Comparison of ENCODE assay signal across 24 cellular contexts in genomic region chr9:106726070-106726815, GRCh38.
"Had no signal": no experiment of that assay in that cellular context is flagged by ENCODE, and none has a peak within 500 bp of the region (broad histone marks: within the 10 kb centered on the region; RNA-seq: fewer than 3 reads in every experiment).

No MANE protein-coding gene starts in this region.

- H3K4me3 ChIP-seq: tibial nerve, vagina had no signal

- FAIRE-seq: endometrium, frontal cortex, small intestine had no signal

- DNase-seq: activated CD4-positive, alpha-beta memory T cell treated with anti-CD3 and anti-CD28 coated beads, Interleukin-2, amount 10 ng/mL, durations not matched to agents 7 days and 5 days; activated CD4-positive, alpha-beta T cell treated with anti-CD3 and anti-CD28 coated beads, Interleukin-2, amount 10 ng/mL, durations not matched to agents 24 days and 14 days; activated effector memory CD4-positive, alpha-beta T cell treated with Interleukin-2 at 50 U/mL for 16 hours; activated naive CD4-positive, alpha-beta T cell treated with anti-CD3 and anti-CD28 coated beads for 36 hours; activated naive CD8-positive, alpha-beta T cell treated with anti-CD3 and anti-CD28 coated beads, Interleukin-2, amount 10 ng/mL, durations not matched to agents 7 days and 5 days; activated T-cell treated with anti-CD3 and anti-CD28 coated beads, Interleukin-2, amount 50 U/mL, for 72 hours; amygdala; effector CD4-positive, alpha-beta T cell; islet precursor cell; left colon; small intestine; stimulated activated CD4-positive, alpha-beta T cell treated with anti-CD3 and anti-CD28 coated beads, Interleukin-2, amount 100 ng/mL, for 24 hours; stimulated activated naive CD8-positive, alpha-beta T cell treated with anti-CD3 and anti-CD28 coated beads, Interleukin-15, amount 100 ng/mL, for 72 hours; T-helper 2 cell had no signal

- H3K9me3 ChIP-seq: tibial nerve, vagina had no signal

- H3K27ac ChIP-seq: tibial nerve, vagina had no signal

- H3K36me3 ChIP-seq: tibial nerve, vagina had no signal

- H3K9me3 Mint-ChIP-seq: dendritic cell treated with granulocyte-macrophage colony-stimulating factor and Interleukin-4, amounts not matched to agents 40 ng/mL and 50 ng/mL, for 4 days had no signal

- H3K4me1 Mint-ChIP-seq: activated CD4-positive, alpha-beta memory T cell treated with anti-CD3 and anti-CD28 coated beads, Interleukin-2, amount 10 ng/mL, durations not matched to agents 7 days and 5 days; activated CD4-positive, alpha-beta T cell treated with anti-CD3 and anti-CD28 coated beads, Interleukin-2, amount 10 ng/mL, durations not matched to agents 24 days and 14 days; activated naive CD8-positive, alpha-beta T cell treated with anti-CD3 and anti-CD28 coated beads, Interleukin-2, amount 10 ng/mL, durations not matched to agents 7 days and 5 days; stimulated activated effector memory CD8-positive, alpha-beta T cell treated with anti-CD3 and anti-CD28 coated beads, Interleukin-12 subunit alpha, Interleukin-12 subunit beta, amount 100 ng/mL, for 72 hours; stimulated activated naive CD8-positive, alpha-beta T cell treated with anti-CD3 and anti-CD28 coated beads, Interleukin-15, amount 100 ng/mL, for 72 hours had no signal

- H3K27me3 Mint-ChIP-seq: activated CD4-positive, alpha-beta memory T cell treated with anti-CD3 and anti-CD28 coated beads, Interleukin-2, amount 10 ng/mL, durations not matched to agents 7 days and 5 days; activated CD4-positive, alpha-beta T cell treated with anti-CD3 and anti-CD28 coated beads, Interleukin-2, amount 10 ng/mL, durations not matched to agents 24 days and 14 days; activated naive CD8-positive, alpha-beta T cell treated with anti-CD3 and anti-CD28 coated beads, Interleukin-2, amount 10 ng/mL, durations not matched to agents 7 days and 5 days; dendritic cell treated with granulocyte-macrophage colony-stimulating factor and Interleukin-4, amounts not matched to agents 40 ng/mL and 50 ng/mL, for 4 days; progenitor cell of endocrine pancreas; stimulated activated naive CD8-positive, alpha-beta T cell treated with anti-CD3 and anti-CD28 coated beads, Interleukin-15, amount 100 ng/mL, for 72 hours had no signal

- H3K27me3 ChIP-seq: tibial nerve, vagina had no signal

- H3K4me3 Mint-ChIP-seq: activated CD4-positive, alpha-beta memory T cell treated with anti-CD3 and anti-CD28 coated beads, Interleukin-2, amount 10 ng/mL, durations not matched to agents 7 days and 5 days; activated CD4-positive, alpha-beta T cell treated with anti-CD3 and anti-CD28 coated beads, Interleukin-2, amount 10 ng/mL, durations not matched to agents 24 days and 14 days; activated naive CD4-positive, alpha-beta T cell treated with anti-CD3 and anti-CD28 coated beads for 36 hours; activated naive CD8-positive, alpha-beta T cell treated with anti-CD3 and anti-CD28 coated beads, Interleukin-2, amount 10 ng/mL, durations not matched to agents 7 days and 5 days; activated T-cell treated with anti-CD3 and anti-CD28 coated beads, Interleukin-2, amount 50 U/mL, for 72 hours; dendritic cell treated with granulocyte-macrophage colony-stimulating factor and Interleukin-4, amounts not matched to agents 40 ng/mL and 50 ng/mL, for 4 days; mesothelial cell of epicardium; natural killer cell treated with Interleukin-12 subunit alpha and Interleukin-12 subunit beta and Interleukin-15 and Interleukin-18, amount 100 ng/mL, for 72 hours; stimulated activated effector memory CD8-positive, alpha-beta T cell treated with anti-CD3 and anti-CD28 coated beads, Interleukin-12 subunit alpha, Interleukin-12 subunit beta, amount 100 ng/mL, for 72 hours; stimulated activated naive CD8-positive, alpha-beta T cell treated with anti-CD3 and anti-CD28 coated beads, Interleukin-15, amount 100 ng/mL, for 72 hours had no signal

- ATAC-seq: activated CD4-positive, CD25-positive, alpha-beta regulatory T cell treated with anti-CD3 and anti-CD28 coated beads, Interleukin-2, amount 50 U/mL, for 24 hours; activated T-cell treated with anti-CD3 and anti-CD28 coated beads, Interleukin-2, amount 50 U/mL, for 72 hours; left colon; natural killer cell treated with Interleukin-12 subunit alpha and Interleukin-12 subunit beta and Interleukin-15 and Interleukin-18, amount 100 ng/mL, for 72 hours; stimulated activated effector memory CD8-positive, alpha-beta T cell treated with anti-CD3 and anti-CD28 coated beads, Interleukin-12 subunit alpha, Interleukin-12 subunit beta, amount 100 ng/mL, for 72 hours; stimulated activated naive CD8-positive, alpha-beta T cell treated with anti-CD3 and anti-CD28 coated beads, Interleukin-15, amount 100 ng/mL, for 72 hours had no signal

- H3K36me3 Mint-ChIP-seq: activated naive CD8-positive, alpha-beta T cell treated with anti-CD3 and anti-CD28 coated beads, Interleukin-2, amount 10 ng/mL, durations not matched to agents 7 days and 5 days; mesothelial cell of epicardium; natural killer cell treated with Interleukin-12 subunit alpha and Interleukin-12 subunit beta and Interleukin-15 and Interleukin-18, amount 100 ng/mL, for 72 hours; stimulated activated effector memory CD8-positive, alpha-beta T cell treated with anti-CD3 and anti-CD28 coated beads, Interleukin-12 subunit alpha, Interleukin-12 subunit beta, amount 100 ng/mL, for 72 hours had no signal

- H3K27ac Mint-ChIP-seq: activated CD4-positive, alpha-beta memory T cell treated with anti-CD3 and anti-CD28 coated beads, Interleukin-2, amount 10 ng/mL, durations not matched to agents 7 days and 5 days; activated CD4-positive, alpha-beta T cell treated with anti-CD3 and anti-CD28 coated beads, Interleukin-2, amount 10 ng/mL, durations not matched to agents 24 days and 14 days; activated naive CD4-positive, alpha-beta T cell treated with anti-CD3 and anti-CD28 coated beads for 36 hours; activated naive CD8-positive, alpha-beta T cell treated with anti-CD3 and anti-CD28 coated beads, Interleukin-2, amount 10 ng/mL, durations not matched to agents 7 days and 5 days; activated T-cell treated with anti-CD3 and anti-CD28 coated beads, Interleukin-2, amount 50 U/mL, for 72 hours; dendritic cell treated with granulocyte-macrophage colony-stimulating factor and Interleukin-4, amounts not matched to agents 40 ng/mL and 50 ng/mL, for 4 days; mesothelial cell of epicardium; natural killer cell treated with Interleukin-12 subunit alpha and Interleukin-12 subunit beta and Interleukin-15 and Interleukin-18, amount 100 ng/mL, for 72 hours; progenitor cell of endocrine pancreas; stimulated activated effector memory CD8-positive, alpha-beta T cell treated with anti-CD3 and anti-CD28 coated beads, Interleukin-12 subunit alpha, Interleukin-12 subunit beta, amount 100 ng/mL, for 72 hours; stimulated activated naive CD8-positive, alpha-beta T cell treated with anti-CD3 and anti-CD28 coated beads, Interleukin-15, amount 100 ng/mL, for 72 hours had no signal
